ENCODE assay signal across 16 cellular contexts in the genomic region with DNA sequence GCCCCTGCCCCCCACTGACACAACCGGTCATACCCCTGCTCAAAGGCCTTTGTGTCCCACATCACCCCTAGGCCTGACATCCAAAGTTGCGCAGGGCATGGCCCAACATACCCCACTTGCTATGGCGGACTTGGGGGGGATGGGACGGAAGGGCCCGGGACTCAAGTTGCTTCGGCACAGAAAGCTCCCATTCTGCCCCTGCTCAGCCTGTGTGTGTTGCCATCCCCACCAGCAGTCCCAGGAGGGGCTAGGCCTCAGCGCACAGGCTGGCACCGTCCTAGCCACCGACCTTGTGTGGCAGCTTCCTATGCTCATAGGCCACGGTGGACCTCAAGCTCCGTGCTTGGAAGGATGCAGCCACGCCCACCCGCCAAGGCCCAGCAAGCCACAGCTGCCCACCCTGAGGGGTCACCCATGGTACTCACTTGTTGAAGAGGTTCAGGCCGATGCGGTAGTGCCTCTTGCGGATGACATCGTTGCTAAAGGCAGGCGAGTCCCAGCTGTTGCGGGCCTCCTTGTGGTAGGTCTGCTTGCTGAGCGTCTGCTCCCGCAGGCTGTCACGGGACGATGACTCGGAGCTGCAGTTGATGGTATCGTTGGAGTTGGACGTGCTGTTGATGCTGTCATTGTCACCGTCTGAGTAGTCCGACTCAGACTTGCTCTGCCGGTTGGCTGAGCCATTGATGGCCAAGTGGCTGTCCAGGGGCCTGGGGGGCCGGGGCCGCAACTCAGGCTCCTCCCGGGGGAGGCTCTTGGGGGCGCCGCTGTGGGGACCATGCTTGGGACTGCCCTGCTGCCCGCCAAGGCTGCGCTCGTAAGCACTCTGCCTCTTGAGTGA.
A peak's percentile ranks its signal among the peaks of the same experiment; 100 is the strongest.
DNase-seq lines count a peak whose midpoint lies in the region; ATAC-seq and TF ChIP-seq lines count a peak whose summit lies in the region.
"Had no signal": no experiment of that assay in that cellular context is flagged by ENCODE, and none has a peak within 500 bp of the region (broad histone marks: within the 10 kb centered on the region; RNA-seq: fewer than 3 reads in every experiment).

No MANE protein-coding gene starts in this region.

- no peaks in the 10 kb centered on the region for H3K27me3 ChIP-seq in BLaER1
- no peaks in the 10 kb centered on the region for H3K27me3 ChIP-seq in esophagus muscularis mucosa
- H3K27me3 ChIP-seq in skeletal muscle tissue (ENCODE audit: control insufficient read depth in 3 of 3, insufficient read depth in 3 of 3, low read length in 3 of 3), result no peaks in the 10 kb centered on the region
- H3K27me3 ChIP-seq in CD8-positive, alpha-beta memory T cell (ENCODE audit: insufficient read depth, low read length, poor library complexity, severe bottlenecking), result no peaks in the 10 kb centered on the region
- H3K27me3 ChIP-seq: pancreas had no signal

- H3K4me3 ChIP-seq in BLaER1, result peak overlapping the region; percentile 5; the same call in 1 of the 2 replicates
- H3K4me3 ChIP-seq in esophagus muscularis mucosa, result no peak overlapping the region
- peak overlapping the region; percentile 32 to 60 (median 45) for H3K4me3 ChIP-seq in skeletal muscle tissue (ENCODE audit: low read length in 3 of 3)
- H3K4me3 ChIP-seq in CD8-positive, alpha-beta memory T cell (ENCODE audit: low read length), result no peak overlapping the region
- H3K4me3 ChIP-seq: pancreas had no signal

- peak overlapping the region; percentile 87 for H3K4me2 ChIP-seq in BLaER1

- no peaks in the 10 kb centered on the region for H3K9me3 Mint-ChIP-seq in CD8-positive, alpha-beta memory T cell
- H3K9me3 Mint-ChIP-seq: activated B cell treated with CpG ODN at 0.5 μM for 24 hours had no signal

- H3K9me3 ChIP-seq in BLaER1, result no peaks in the 10 kb centered on the region
- no peaks in the 10 kb centered on the region for H3K9me3 ChIP-seq in esophagus muscularis mucosa
- H3K9me3 ChIP-seq in skeletal muscle tissue (ENCODE audit: control insufficient read depth in 3 of 3, low read length in 3 of 3), result no peaks in the 10 kb centered on the region
- no peaks in the 10 kb centered on the region for H3K9me3 ChIP-seq in CD8-positive, alpha-beta memory T cell (ENCODE audit: low read length)
- H3K9me3 ChIP-seq: pancreas had no signal

- 86% methylated on average over 17 of the region's 37 CpGs for WGBS in esophagus muscularis mucosa

- intact Hi-C loops in esophagus muscularis mucosa (cut with DNase I), result no loop called here

- CTCF ChIA-PET in RWPE1 (lab: Yijun Ruan, JAX), result no interaction called here
- CTCF ChIA-PET in CD8-positive, alpha-beta memory T cell (lab: Charles Lee), result no interaction called here

- H3K36me3 Mint-ChIP-seq in CD8-positive, alpha-beta memory T cell, result peaks cover 4 to 92% (median 10%) of the 10 kb centered on the region in 3 donors

- H3K4me1 Mint-ChIP-seq in CD8-positive, alpha-beta memory T cell, result peaks cover 11 to 37% (median 11%) of the 10 kb centered on the region in 3 donors

- no peak overlapping the region for H3K4me3 Mint-ChIP-seq in CD8-positive, alpha-beta memory T cell
- H3K4me3 Mint-ChIP-seq: activated B cell treated with CpG ODN at 0.5 μM for 24 hours had no signal

- H3K36me3 ChIP-seq in BLaER1 (peaks cover 100% of the 10 kb centered on the region), esophagus muscularis mucosa (peaks cover 14 to 56% (median 37%) of the 10 kb centered on the region in 4 donors), skeletal muscle tissue (ENCODE audit: control insufficient read depth in 3 of 3, insufficient read depth in 3 of 3, low read length in 3 of 3) (peaks cover 20 to 36% (median 22%) of the 10 kb centered on the region in 3 donors)
- peaks cover 48% of the 10 kb centered on the region for H3K36me3 ChIP-seq in CD8-positive, alpha-beta memory T cell (ENCODE audit: insufficient read depth, low read length)

- no peak overlapping the region for H3K27ac Mint-ChIP-seq in CD8-positive, alpha-beta memory T cell
- H3K27ac Mint-ChIP-seq: activated B cell treated with CpG ODN at 0.5 μM for 24 hours had no signal

- H3K9ac ChIP-seq in BLaER1, result peak overlapping the region; percentile 23; the same call in 1 of the 2 replicates
- peak overlapping the region; percentile 38 to 76 (median 54) for H3K9ac ChIP-seq in skeletal muscle tissue (ENCODE audit: low read depth in 1 of 3, low read length in 3 of 3)

- H3K4me1 ChIP-seq in BLaER1 (peaks cover 99% of the 10 kb centered on the region), esophagus muscularis mucosa (peaks cover 82 to 92% (median 86%) of the 10 kb centered on the region in 4 donors), skeletal muscle tissue (ENCODE audit: control insufficient read depth in 3 of 3, insufficient read depth in 3 of 3, low read length in 3 of 3) (peaks cover 77 to 87% (median 81%) of the 10 kb centered on the region in 3 donors)
- no peaks in the 10 kb centered on the region for H3K4me1 ChIP-seq in CD8-positive, alpha-beta memory T cell (ENCODE audit: insufficient read depth, low read length)

- POLR2A ChIA-PET in RWPE1 (lab: Yijun Ruan, JAX; ENCODE audit: low non-redundant PET), result no interaction called here
- POLR2A ChIA-PET in CD8-positive, alpha-beta memory T cell (lab: Charles Lee), result no interaction called here

- H4K20me1 ChIP-seq in BLaER1, result peaks cover 100% of the 10 kb centered on the region

- no peak for TF ChIP-seq EP300 in esophagus muscularis mucosa (IDR thresholded peaks at IDR 0.05)

- no peak for TF ChIP-seq CTCF in RWPE1 (conservative IDR thresholded peaks at IDR 0.05; ENCODE audit: low read depth)
- TF ChIP-seq CTCF in esophagus muscularis mucosa (IDR thresholded peaks at IDR 0.05), result no peak

- H3K27ac ChIP-seq in BLaER1 (peak overlapping the region; percentile 59), RWPE1 (peak overlapping the region; percentile 16), esophagus muscularis mucosa (replicated peaks in 1 of 4) (peak overlapping the region; percentile 73 to 79 (median 78)), skeletal muscle tissue (ENCODE audit: low read depth, low read length) (peak overlapping the region; percentile 90)
- no peak overlapping the region for H3K27ac ChIP-seq in CD8-positive, alpha-beta memory T cell (ENCODE audit: low read depth, low read length)

- no peak for ATAC-seq in HG03520 (IDR thresholded peaks at IDR 0.05; ENCODE audit: unreplicated experiment)

- no peak for TF ChIP-seq POLR2A in esophagus muscularis mucosa (IDR thresholded peaks at IDR 0.05; ENCODE audit: low read depth)

- DNase-seq in RWPE1 (ENCODE audit: low spot score), result no peak
- DNase-seq in esophagus muscularis mucosa (ENCODE audit: extremely low spot score), result no peak
- DNase-seq in NCI-H1092 (lab: John Stamatoyannopoulos, UW), result no peak
- DNase-seq in CD8-positive, alpha-beta memory T cell, result no peak
- DNase-seq in DMS 273 (lab: John Stamatoyannopoulos, UW; ENCODE audit: unreplicated experiment), result no peak
- DNase-seq: activated B cell treated with CpG ODN at 0.5 μM for 24 hours; activated naive CD4-positive, alpha-beta T cell treated with Interleukin-2 at 50 U/mL for 16 hours; central memory CD4-positive, alpha-beta T cell; DMS 273 treated with DMSO at 0.1 percent for 48 hours; GOT3; IMR-90; NCI-H2227 treated with DMSO at 0.1 percent for 48 hours had no signal

- H3K27me3 Mint-ChIP-seq in CD8-positive, alpha-beta memory T cell, result no peaks in the 10 kb centered on the region
- H3K27me3 Mint-ChIP-seq: activated B cell treated with CpG ODN at 0.5 μM for 24 hours had no signal

Comparison
In these comparisons a context has a peak if more than half of its experiments do, and no peak if none do; other contexts are left out.
1. H3K4me3 ChIP-seq: peak in BLaER1 (single experiment) and skeletal muscle tissue (3 of 3); none in esophagus muscularis mucosa (0 of 4) and CD8-positive, alpha-beta memory T cell (single experiment).